In genomic region chr1:247171875-247172563, GRCh38 we compare ENCODE assay signal across 8 cellular contexts. TPM values are rescaled to one million over a fixed set of nuclear protein-coding genes. Genes with fewer than 3 reads are reported as not detected.
DNase-seq lines count a peak whose midpoint lies in the region; ATAC-seq, FAIRE-seq and TF ChIP-seq lines count a peak whose summit lies in the region.
"Not testable (repeated sequence)": the region's sequence is repeated elsewhere in the genome, so short reads cannot be mapped to it uniquely, and the experiment has no call there.

Gene ZNF124 (minus strand): TSS chr1:247172020. CDS start chr1:247171877, 143 bp downstream.

- not testable (repeated sequence) for TF ChIP-seq EP300 in suprapubic skin (IDR thresholded peaks at IDR 0.05)

- not testable (repeated sequence) for H3K4me2 ChIP-seq in endothelial cell of umbilical vein (ENCODE audit: insufficient read depth, low read length)

- H3K4me3 Mint-ChIP-seq in activated CD4-positive, alpha-beta T cell treated with anti-CD3 and anti-CD28 coated beads, Interleukin-2, amount 10 ng/mL, durations not matched to agents 7 days and 5 days; mesothelial cell of epicardium: not testable (repeated sequence)

- not testable (repeated sequence) for TF ChIP-seq CTCF in endothelial cell of umbilical vein (IDR thresholded peaks at IDR 0.05; ENCODE audit: extremely low read depth in 1 of 2, insufficient read depth in 1 of 2, low read depth in 1 of 2, low read length in 2 of 2); mesothelial cell of epicardium (IDR thresholded peaks at IDR 0.05; ENCODE audit: unreplicated experiment); suprapubic skin (IDR thresholded peaks at IDR 0.05)

- H3K4me1 ChIP-seq in endothelial cell of umbilical vein (ENCODE audit: control insufficient read depth, extremely low read depth, insufficient read depth, low read length); suprapubic skin: not testable (repeated sequence)

- not testable (repeated sequence) for TF ChIP-seq POLR2A in endothelial cell of umbilical vein (IDR thresholded peaks at IDR 0.05; ENCODE audit: low read depth, low read length); suprapubic skin (IDR thresholded peaks at IDR 0.05)

- not testable (repeated sequence) for H3K4me3 ChIP-seq in endothelial cell of umbilical vein (replicated peaks in 1 of 3; ENCODE audit: insufficient read depth in 1 of 3, low read depth in 1 of 3, low read length in 3 of 3); suprapubic skin

- not testable (repeated sequence) for H3K27me3 Mint-ChIP-seq in activated CD4-positive, alpha-beta T cell treated with anti-CD3 and anti-CD28 coated beads, Interleukin-2, amount 10 ng/mL, durations not matched to agents 7 days and 5 days; mesothelial cell of epicardium (ENCODE audit: low read depth)

- peak; percentile 98 for ATAC-seq in GM18498 (IDR thresholded peaks at IDR 0.05; ENCODE audit: unreplicated experiment)
- ATAC-seq in GM21576 (IDR thresholded peaks at IDR 0.05; ENCODE audit: unreplicated experiment), result peak; percentile 99
- peak; percentile 95 for ATAC-seq in HG03139 (IDR thresholded peaks at IDR 0.05; ENCODE audit: unreplicated experiment)

- H3K79me2 ChIP-seq in endothelial cell of umbilical vein (ENCODE audit: control insufficient read depth, insufficient read depth, low read length), result peaks cover 24% of the 10 kb centered on the region

- H2AFZ ChIP-seq in endothelial cell of umbilical vein (ENCODE audit: low read depth, low read length), result not testable (repeated sequence)

- dilution Hi-C loops in endothelial cell of umbilical vein (cut with MboI; ENCODE audit: extremely low pct_ligation_motif_present, low sequenced_read_pairs), result not testable (repeated sequence)

- 28% methylated on average over 4 of the region's 28 CpGs for WGBS in suprapubic skin

- POLR2A ChIA-PET in activated CD4-positive, alpha-beta T cell treated with anti-CD3 and anti-CD28 coated beads, Interleukin-2, amount 10 ng/mL, durations not matched to agents 7 days and 5 days (lab: Charles Lee); endothelial cell of umbilical vein (lab: Charles Lee): not testable (repeated sequence)

- not testable (repeated sequence) for H3K36me3 ChIP-seq in endothelial cell of umbilical vein (ENCODE audit: control insufficient read depth in 2 of 2, extremely low read depth in 1 of 2, insufficient read depth in 2 of 2, low read length in 2 of 2); suprapubic skin

- peaks cover 14% of the 10 kb centered on the region for H3K4me1 Mint-ChIP-seq in activated CD4-positive, alpha-beta T cell treated with anti-CD3 and anti-CD28 coated beads, Interleukin-2, amount 10 ng/mL, durations not matched to agents 7 days and 5 days
- H3K4me1 Mint-ChIP-seq in mesothelial cell of epicardium, result not testable (repeated sequence)

- H3K9me1 ChIP-seq in endothelial cell of umbilical vein (replicated peaks; ENCODE audit: control insufficient read depth, extremely low read depth, insufficient read depth, low read length), result not testable (repeated sequence)

- CTCF ChIA-PET in activated CD4-positive, alpha-beta T cell treated with anti-CD3 and anti-CD28 coated beads, Interleukin-2, amount 10 ng/mL, durations not matched to agents 7 days and 5 days (lab: Charles Lee); endothelial cell of umbilical vein (lab: Charles Lee): not testable (repeated sequence)

- peaks cover 26% of the 10 kb centered on the region for H3K9me3 Mint-ChIP-seq in activated CD4-positive, alpha-beta T cell treated with anti-CD3 and anti-CD28 coated beads, Interleukin-2, amount 10 ng/mL, durations not matched to agents 7 days and 5 days
- peaks cover 13% of the 10 kb centered on the region for H3K9me3 Mint-ChIP-seq in mesothelial cell of epicardium

- not testable (repeated sequence) for H3K9me3 ChIP-seq in endothelial cell of umbilical vein (replicated peaks; ENCODE audit: control insufficient read depth, insufficient read depth, low read length); suprapubic skin

- not testable (repeated sequence) for H4K20me1 ChIP-seq in endothelial cell of umbilical vein (replicated peaks; ENCODE audit: control insufficient read depth, extremely low read depth, insufficient read depth, low read length)

- H3K9ac ChIP-seq in endothelial cell of umbilical vein (replicated peaks; ENCODE audit: extremely low read depth, insufficient read depth, low read length), result not testable (repeated sequence)

- not testable (repeated sequence) for BruUV-seq in endothelial cell of umbilical vein (replicated peaks; lab: Mats Ljungman, UMichigan)

- not testable (repeated sequence) for H3K27ac ChIP-seq in endothelial cell of umbilical vein (ENCODE audit: insufficient read depth, low read depth, low read length); suprapubic skin

- H3K27me3 ChIP-seq in endothelial cell of umbilical vein (ENCODE audit: control insufficient read depth in 2 of 2, insufficient read depth in 2 of 2, low read length in 2 of 2); suprapubic skin: not testable (repeated sequence)

- peaks cover 26% of the 10 kb centered on the region for H3K36me3 Mint-ChIP-seq in activated CD4-positive, alpha-beta T cell treated with anti-CD3 and anti-CD28 coated beads, Interleukin-2, amount 10 ng/mL, durations not matched to agents 7 days and 5 days (ENCODE audit: low read depth)
- H3K36me3 Mint-ChIP-seq in mesothelial cell of epicardium, result peaks cover 18% of the 10 kb centered on the region

- intact Hi-C loops in endothelial cell of umbilical vein (cut with micrococcal nuclease), result not testable (repeated sequence)

- peak; percentile 100 for FAIRE-seq in endothelial cell of umbilical vein (lab: Jason Lieb, UNC)

- not testable (repeated sequence) for H3K27ac Mint-ChIP-seq in activated CD4-positive, alpha-beta T cell treated with anti-CD3 and anti-CD28 coated beads, Interleukin-2, amount 10 ng/mL, durations not matched to agents 7 days and 5 days; mesothelial cell of epicardium

- DNase-seq in NCI-H69 (lab: John Stamatoyannopoulos, UW) (peak; percentile 44), endothelial cell of umbilical vein (ENCODE audit: low read depth, low spot score) (peak; percentile 9)
- not testable (repeated sequence) for DNase-seq in activated CD4-positive, alpha-beta T cell treated with anti-CD3 and anti-CD28 coated beads, Interleukin-2, amount 10 ng/mL, durations not matched to agents 7 days and 5 days; mesothelial cell of epicardium (ENCODE audit: low spot score in 2 of 2, unreplicated experiment in 2 of 2); suprapubic skin (ENCODE audit: low spot score in 2 of 2)

RNA-seq across cellular contexts. Expression of gene ZNF124, which starts in this region (rescaled TPM):
- 10 to 100 TPM; 23.0 to 23.6 TPM for total RNA-seq in activated CD4-positive, alpha-beta T cell treated with anti-CD3 and anti-CD28 coated beads, Interleukin-2, amount 10 ng/mL, durations not matched to agents 7 days and 5 days
- 20.3 and 25.6 TPM in 2 replicates for total RNA-seq in endothelial cell of umbilical vein
- 2.8 and 3.5 TPM in 2 replicates for polyA plus RNA-seq in endothelial cell of umbilical vein
- 5.9 and 6.0 TPM in 2 replicates for polyA plus RNA-seq in endothelial cell of umbilical vein (2011; cell fraction: cytosol; rRNA removed)
- 13.8 and 16.3 TPM in 2 replicates for polyA plus RNA-seq in endothelial cell of umbilical vein (2011; cell fraction: nucleus; rRNA removed)
- polyA plus RNA-seq in endothelial cell of umbilical vein (2012), result 6.2 and 8.5 TPM in 2 replicates
- 24.5 and 24.9 TPM in 2 replicates for polyA minus RNA-seq in endothelial cell of umbilical vein
- 82.1 TPM for polyA minus RNA-seq in endothelial cell of umbilical vein (2011; cell fraction: cytosol; rRNA and poly(A)+ RNA removed)
- polyA minus RNA-seq in endothelial cell of umbilical vein (2011; cell fraction: nucleus; rRNA and poly(A)+ RNA removed), result 23.2 and 34.7 TPM in 2 replicates
- total RNA-seq in mesothelial cell of epicardium, result 114 to 115 TPM (median 115 TPM) in 3 replicates
- total RNA-seq in suprapubic skin, result 10 to 100 TPM; 12.6 to 15.1 (median 14.4) TPM
